In genomic region chr10:46457071-46457470, GRCh38 we compare ENCODE assay signal across 5 cellular contexts. TPM values are rescaled to one million over a fixed set of nuclear protein-coding genes. Genes with fewer than 3 reads are reported as not detected.
"Had no signal": no experiment of that assay in that cellular context is flagged by ENCODE, and none has a peak within 500 bp of the region (broad histone marks: within the 10 kb centered on the region; RNA-seq: fewer than 3 reads in every experiment).

No MANE protein-coding gene starts in this region.

RNA-seq across cellular contexts. Expression of gene NPY4R, which starts 8.7 kb away (rescaled TPM):
- total RNA-seq: GM23248, H4, H7, HT1080, K562 had no signal
